30 cellular contexts compared by ENCODE assay signal in the genomic region with DNA sequence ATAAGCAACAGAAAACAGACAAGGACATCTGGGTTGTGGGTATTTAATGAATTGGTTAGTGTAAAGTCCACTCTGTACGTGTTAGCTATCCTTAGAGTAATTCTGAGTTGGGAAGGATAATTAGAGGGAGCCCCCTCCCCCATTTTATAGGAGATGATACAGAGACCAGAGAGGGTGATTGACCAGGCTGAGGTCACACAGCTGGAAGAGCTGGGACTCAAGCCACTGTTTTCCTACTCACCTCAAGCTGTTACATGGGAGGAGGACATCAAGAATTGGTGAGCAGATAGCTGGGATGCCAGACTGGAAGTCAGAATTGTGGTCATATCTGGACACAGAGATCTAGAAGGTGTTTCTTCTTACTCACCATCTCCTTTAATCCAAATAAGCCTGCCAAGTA.
"Had no signal": no experiment of that assay in that cellular context is flagged by ENCODE, and none has a peak within 500 bp of the region (broad histone marks: within the 10 kb centered on the region; RNA-seq: fewer than 3 reads in every experiment).

No MANE protein-coding gene starts in this region.

- H3K36me3 Mint-ChIP-seq: activated CD4-positive, alpha-beta memory T cell treated with anti-CD3 and anti-CD28 coated beads for 36 hours; activated naive CD4-positive, alpha-beta T cell treated with anti-CD3 and anti-CD28 coated beads, Interleukin-2, amount 10 ng/mL, durations not matched to agents 7 days and 5 days; activated naive CD8-positive, alpha-beta T cell had no signal

- H3K27ac ChIP-seq: KMS-11, PC-9, VCaP had no signal

- FAIRE-seq: RCC 7860 had no signal

- H3K4me3 Mint-ChIP-seq: activated B cell treated with CpG ODN at 0.5 μM for 24 hours; activated CD4-positive, alpha-beta memory T cell treated with anti-CD3 and anti-CD28 coated beads for 36 hours; activated naive CD4-positive, alpha-beta T cell treated with anti-CD3 and anti-CD28 coated beads, Interleukin-2, amount 10 ng/mL, durations not matched to agents 7 days and 5 days; activated naive CD8-positive, alpha-beta T cell; activated naive CD8-positive, alpha-beta T cell treated with anti-CD3 and anti-CD28 coated beads, Interleukin-2, amount 50 U/mL, for 24 hours had no signal

- DNase-seq: activated B cell treated with CpG ODN at 0.5 μM for 24 hours; activated CD4-positive, alpha-beta memory T cell treated with anti-CD3 and anti-CD28 coated beads for 36 hours; activated CD4-positive, alpha-beta T cell treated with anti-CD3 and anti-CD28 coated beads for 4 hours; activated CD4-positive, alpha-beta T cell treated with anti-CD3 and anti-CD28 coated beads, Interleukin-2, amount 50 U/mL, for 1 hour; activated CD4-positive, CD25-positive, alpha-beta regulatory T cell treated with anti-CD3 and anti-CD28 coated beads, Interleukin-2, amount 50 U/mL, for 72 hours; activated CD8-positive, alpha-beta memory T cell treated with anti-CD3 and anti-CD28 coated beads, Interleukin-2, amount 50 U/mL, for 48 hours; activated effector memory CD4-positive, alpha-beta T cell treated with Interleukin-2 at 50 U/mL for 16 hours; activated naive CD4-positive, alpha-beta T cell treated with anti-CD3 and anti-CD28 coated beads, Interleukin-2, amount 10 ng/mL, durations not matched to agents 7 days and 5 days; activated naive CD8-positive, alpha-beta T cell treated with anti-CD3 and anti-CD28 coated beads, Interleukin-2, amount 50 U/mL, for 24 hours; activated T-cell treated with anti-CD3 and anti-CD28 coated beads, Interleukin-2, amount 50 U/mL, for 48 hours; cerebellar nuclear complex; MM.1S; MV-4-11; NCI-H1092; NCI-H1436 treated with DMSO at 0.1 percent for 48 hours; NCI-H1694 treated with DMSO at 0.1 percent for 48 hours; NCI-H2029; NCI-H345; NCI-H524 treated with DMSO at 0.1 percent for 48 hours; PC-9; SIG-M5; SW 1271; T-helper 1 cell; T-helper 2 cell; T-helper 9 cell had no signal

- H2AFZ ChIP-seq: PC-9 had no signal

- H3K4me3 ChIP-seq: PC-9 had no signal

- ATAC-seq: activated naive CD8-positive, alpha-beta T cell treated with anti-CD3 and anti-CD28 coated beads, Interleukin-2, amount 50 U/mL, for 24 hours; Right ventricle myocardium inferior had no signal

- H3K27ac Mint-ChIP-seq: activated B cell treated with CpG ODN at 0.5 μM for 24 hours; activated CD4-positive, alpha-beta memory T cell treated with anti-CD3 and anti-CD28 coated beads for 36 hours; activated naive CD4-positive, alpha-beta T cell treated with anti-CD3 and anti-CD28 coated beads, Interleukin-2, amount 10 ng/mL, durations not matched to agents 7 days and 5 days; activated naive CD8-positive, alpha-beta T cell; activated naive CD8-positive, alpha-beta T cell treated with anti-CD3 and anti-CD28 coated beads, Interleukin-2, amount 50 U/mL, for 24 hours had no signal

- H3K9ac ChIP-seq: KMS-11 had no signal

- H3K4me1 Mint-ChIP-seq: activated B cell treated with CpG ODN at 0.5 μM for 24 hours; activated naive CD4-positive, alpha-beta T cell treated with anti-CD3 and anti-CD28 coated beads, Interleukin-2, amount 10 ng/mL, durations not matched to agents 7 days and 5 days; activated naive CD8-positive, alpha-beta T cell treated with anti-CD3 and anti-CD28 coated beads, Interleukin-2, amount 50 U/mL, for 24 hours had no signal

- H3K4me2 ChIP-seq: KMS-11 had no signal

- H3K9me3 Mint-ChIP-seq: activated B cell treated with CpG ODN at 0.5 μM for 24 hours; activated CD4-positive, alpha-beta memory T cell treated with anti-CD3 and anti-CD28 coated beads for 36 hours; activated naive CD4-positive, alpha-beta T cell treated with anti-CD3 and anti-CD28 coated beads, Interleukin-2, amount 10 ng/mL, durations not matched to agents 7 days and 5 days; activated naive CD8-positive, alpha-beta T cell treated with anti-CD3 and anti-CD28 coated beads, Interleukin-2, amount 50 U/mL, for 24 hours had no signal
